In genomic region chr11:48013269-48013901, GRCh38 we compare ENCODE assay signal across 8 cellular contexts. TPM values are rescaled to one million over a fixed set of nuclear protein-coding genes. Genes with fewer than 3 reads are reported as not detected.
DNase-seq lines count a peak whose midpoint lies in the region; ATAC-seq and TF ChIP-seq lines count a peak whose summit lies in the region.

No MANE protein-coding gene starts in this region.

- intact Hi-C loops in breast epithelium (cut with DNase I; ENCODE audit: low total_unique reads) (no loop called here), MCF 10A (cut with micrococcal nuclease) (no loop called here)

- peak overlapping the region in 1 of 2 donors; percentile 66 for H3K27ac ChIP-seq in breast epithelium

- H3K4me1 Mint-ChIP-seq in MCF 10A (ENCODE audit: insufficient read depth, unreplicated experiment) (no peaks in the 10 kb centered on the region), T-helper 17 cell (peaks cover 52% of the 10 kb centered on the region)

- H3K27me3 Mint-ChIP-seq in MCF 10A (ENCODE audit: insufficient read depth, unreplicated experiment) = no peaks in the 10 kb centered on the region
- no peaks in the 10 kb centered on the region for H3K27me3 Mint-ChIP-seq in T-helper 17 cell

- H3K36me3 ChIP-seq in breast epithelium = no peaks in the 10 kb centered on the region

- ATAC-seq in HG03196 (IDR thresholded peaks at IDR 0.05; ENCODE audit: unreplicated experiment) (peak; percentile 62), T-helper 17 cell (peak; percentile 44), GM21717 (IDR thresholded peaks at IDR 0.05; ENCODE audit: unreplicated experiment) (no peak)

- TF ChIP-seq CTCF in breast epithelium (IDR thresholded peaks at IDR 0.05) (no peak), MCF 10A (IDR thresholded peaks at IDR 0.05; ENCODE audit: unreplicated experiment) (no peak)

- H3K27me3 ChIP-seq in breast epithelium = no peaks in the 10 kb centered on the region

- CTCF ChIA-PET in MCF 10A (lab: Yijun Ruan, JAX) = no interaction called here

- H3K4me3 Mint-ChIP-seq in MCF 10A (ENCODE audit: unreplicated experiment) (no peak overlapping the region), T-helper 17 cell (peak overlapping the region; percentile 79)

- no peaks in the 10 kb centered on the region for H3K36me3 Mint-ChIP-seq in MCF 10A (ENCODE audit: insufficient read depth, unreplicated experiment)
- no peaks in the 10 kb centered on the region for H3K36me3 Mint-ChIP-seq in T-helper 17 cell (ENCODE audit: low read depth)

- TF ChIP-seq POLR2A in breast epithelium (IDR thresholded peaks at IDR 0.05) = no peak

- H3K9me3 ChIP-seq in breast epithelium (no peaks in the 10 kb centered on the region), T-helper 17 cell (ENCODE audit: control insufficient read depth, low read length, poor library complexity, severe bottlenecking) (no peaks in the 10 kb centered on the region)

- H3K9me3 Mint-ChIP-seq in MCF 10A (ENCODE audit: unreplicated experiment) = no peaks in the 10 kb centered on the region

- H3K4me3 ChIP-seq in breast epithelium = no peak overlapping the region

- H3K27ac Mint-ChIP-seq in MCF 10A (ENCODE audit: low read depth, unreplicated experiment) (no peak overlapping the region), T-helper 17 cell (peak overlapping the region; percentile 99)

- H3K4me1 ChIP-seq in breast epithelium = no peaks in the 10 kb centered on the region

- DNase-seq in breast epithelium (ENCODE audit: low spot score in 2 of 2) = peak; percentile 36 to 60
- DNase-seq in MCF 10A (ENCODE audit: unreplicated experiment) = no peak
- DNase-seq in T-helper 17 cell = peak in 2 of 3 donors; percentile 26 to 45
- peak; percentile 37 for DNase-seq in effector CD4-positive, alpha-beta T cell
- DNase-seq in stimulated activated CD4-positive, alpha-beta T cell treated with anti-CD3 and anti-CD28 coated beads, TNF-alpha, amount 100 ng/mL, for 48 hours (ENCODE audit: low read depth in 3 of 3) = peak in 2 of 3 donors; percentile 56 to 59
- DNase-seq in COLO829 (ENCODE audit: low spot score) = no peak

- BruUV-seq in MCF 10A (replicated peaks; lab: Mats Ljungman, UMichigan) = no TSS peak

- POLR2A ChIA-PET in MCF 10A (lab: Yijun Ruan, JAX) = no interaction called here

RNA-seq across cellular contexts. Expression of gene PTPRJ, which starts 33.0 kb away (rescaled TPM):
- total RNA-seq in breast epithelium (10 to 100 TPM; 14.6 to 15.7 (median 14.7) TPM), MCF 10A (2022) (0.30 and 0.61 TPM in 2 replicates), T-helper 17 cell (10 to 100 TPM; 33.2 to 83.9 TPM)

Comparison
In these comparisons a context has a peak if more than half of its experiments do, and no peak if none do; other contexts are left out.
1. DNase-seq: peak in breast epithelium (2 of 2), T-helper 17 cell (2 of 3), effector CD4-positive, alpha-beta T cell (single experiment) and stimulated activated CD4-positive, alpha-beta T cell treated with anti-CD3 and anti-CD28 coated beads, TNF-alpha, amount 100 ng/mL, for 48 hours (2 of 3); none in MCF 10A (single experiment) and COLO829 (single experiment).